ENCODE assay signal across 8 cellular contexts in the genomic region with DNA sequence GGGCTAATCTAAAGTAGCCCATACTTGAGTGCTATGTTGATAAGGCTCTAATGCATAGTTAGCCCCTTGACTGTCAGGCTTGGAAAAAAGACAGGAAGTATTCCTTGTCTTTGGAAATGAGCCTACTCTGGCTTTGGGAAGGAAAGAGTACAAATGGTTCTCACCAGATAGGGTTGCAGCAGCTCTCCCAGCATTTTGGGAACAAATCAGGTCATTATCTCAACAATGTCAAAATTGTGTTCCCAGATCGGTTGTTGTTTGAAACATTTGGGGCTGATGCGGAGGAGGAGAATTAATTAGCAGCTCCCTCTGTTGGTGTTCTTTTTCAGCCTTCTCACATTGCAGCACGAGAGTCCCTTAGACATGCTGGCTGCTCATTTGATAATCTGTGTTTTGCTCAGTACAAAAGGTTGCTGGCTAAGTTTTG. TPM values are rescaled to one million over a fixed set of nuclear protein-coding genes. Genes with fewer than 3 reads are reported as not detected.
DNase-seq lines count a peak whose midpoint lies in the region; ATAC-seq and TF ChIP-seq lines count a peak whose summit lies in the region.

No MANE protein-coding gene starts in this region.

- no peaks in the 10 kb centered on the region for H3K36me3 Mint-ChIP-seq in CD4-positive, alpha-beta T cell (ENCODE audit: low read depth)

- H3K4me1 ChIP-seq in OCI-LY7 (ENCODE audit: insufficient read depth, low read length, poor library complexity, severe bottlenecking) (peaks cover 25% of the 10 kb centered on the region), ovary (ENCODE audit: insufficient read depth) (peaks cover 2% of the 10 kb centered on the region)

- no TSS peak for BruUV-seq in OCI-LY7 (replicated peaks; lab: Mats Ljungman, UMichigan)

- POLR2A ChIA-PET in OCI-LY7 (lab: Charles Lee): interaction anchor here (1.3 to 2.9 kb wide), 2 partner anchors 9 to 22 kb away, joined by 4 to 9 read pairs; no protein-coding TSS in a partner anchor
- POLR2A ChIA-PET in CD4-positive, alpha-beta T cell (lab: Charles Lee): no interaction called here

- peaks cover 20% of the 10 kb centered on the region for H3K27me3 Mint-ChIP-seq in CD4-positive, alpha-beta T cell

- no peak overlapping the region for H3K4me3 Mint-ChIP-seq in CD4-positive, alpha-beta T cell

- TF ChIP-seq CTCF in OCI-LY7 (conservative IDR thresholded peaks at IDR 0.05; ENCODE audit: low read length): peak; percentile 77
- TF ChIP-seq CTCF in fibroblast of pulmonary artery (IDR thresholded peaks at IDR 0.05; ENCODE audit: low read length, missing control alignments): peak; percentile 42
- TF ChIP-seq CTCF in ovary (IDR thresholded peaks at IDR 0.05): peak in 2 of 3 donors; percentile 19 to 39
- no peak for TF ChIP-seq CTCF in CD4-positive, alpha-beta T cell (IDR thresholded peaks at IDR 0.05)

- peak overlapping the region; percentile 41 for H3K4me3 ChIP-seq in OCI-LY7 (ENCODE audit: low read depth, low read length, poor library complexity, severe bottlenecking)
- H3K4me3 ChIP-seq in fibroblast of pulmonary artery (replicated peaks; ENCODE audit: low read depth, low read length): no peak overlapping the region
- H3K4me3 ChIP-seq in ovary: no peak overlapping the region

- H3K9me3 Mint-ChIP-seq in CD4-positive, alpha-beta T cell: no peaks in the 10 kb centered on the region

- no peaks in the 10 kb centered on the region for H4K20me1 ChIP-seq in OCI-LY7 (ENCODE audit: insufficient read depth, low read length)

- H3K27ac Mint-ChIP-seq in CD4-positive, alpha-beta T cell: no peak overlapping the region

- ATAC-seq in GM18502 (IDR thresholded peaks at IDR 0.05; ENCODE audit: poor library complexity, unreplicated experiment): no peak
- no peak for ATAC-seq in CD4-positive, alpha-beta T cell (ENCODE audit: poor library complexity)

- peak overlapping the region; percentile 65 for H3K4me2 ChIP-seq in OCI-LY7 (ENCODE audit: low read length)

- H3K27me3 ChIP-seq in ovary: no peaks in the 10 kb centered on the region
- peaks cover 5% of the 10 kb centered on the region for H3K27me3 ChIP-seq in CD4-positive, alpha-beta T cell (ENCODE audit: control insufficient read depth, insufficient read depth, low read length)

- CTCF ChIA-PET in OCI-LY7 (lab: Charles Lee; ENCODE audit: unreplicated experiment): no interaction called here
- CTCF ChIA-PET in CD4-positive, alpha-beta T cell (lab: Charles Lee): interaction anchor here (0.6 to 2.1 kb wide), 4 partner anchors 9 to 172 kb away, joined by 3 to 10 read pairs (median 4); no protein-coding TSS in a partner anchor

- H3K36me3 ChIP-seq in OCI-LY7 (ENCODE audit: insufficient read depth, low read length) (peaks cover 30% of the 10 kb centered on the region), ovary (no peaks in the 10 kb centered on the region)

- TF ChIP-seq EP300 in ovary (IDR thresholded peaks at IDR 0.05): no peak

- DNase-seq in ELF-1 (ENCODE audit: low read depth, low spot score): peak; percentile 39
- DNase-seq in OCI-LY7 (ENCODE audit: low spot score): peak; percentile 60
- DNase-seq in fibroblast of pulmonary artery (ENCODE audit: low read depth): peak; percentile 69
- peak in 2 of 5 donors; percentile 33 to 54 for DNase-seq in ovary
- DNase-seq in effector CD8-positive, alpha-beta T cell (lab: John Stamatoyannopoulos, UW): no peak
- no peak for DNase-seq in NK-92 treated with Interleukin-12 subunit alpha and Interleukin-12 subunit beta, amount 100 ng/mL, for 24 hours (lab: John Stamatoyannopoulos, UW)
- no peak for DNase-seq in CD4-positive, alpha-beta T cell

- peaks cover 4% of the 10 kb centered on the region; the same call in 1 of the 2 replicates for H3K79me2 ChIP-seq in OCI-LY7 (ENCODE audit: insufficient read depth, low read depth, low read length)

- H3K9me2 ChIP-seq in OCI-LY7 (ENCODE audit: insufficient read depth, low read length): no peaks in the 10 kb centered on the region

- H3K4me1 Mint-ChIP-seq in CD4-positive, alpha-beta T cell (ENCODE audit: low read depth): peaks cover 12% of the 10 kb centered on the region

- H2AFZ ChIP-seq in OCI-LY7 (ENCODE audit: low read length): peak overlapping the region; percentile 59

- intact Hi-C loops in OCI-LY7 (cut with micrococcal nuclease; ENCODE audit: unreplicated experiment): no loop called here
- intact Hi-C loops in ovary (cut with DNase I): no loop called here
- intact Hi-C loops in CD4-positive, alpha-beta T cell (cut with DNase I, micrococcal nuclease): no loop called here

- TF ChIP-seq POLR2A in ovary (IDR thresholded peaks at IDR 0.05): no peak

- H3K9me3 ChIP-seq in OCI-LY7 (ENCODE audit: low read length) (no peaks in the 10 kb centered on the region), ovary (no peaks in the 10 kb centered on the region)
- H3K9me3 ChIP-seq in CD4-positive, alpha-beta T cell (ENCODE audit: control insufficient read depth, low read length): no peaks in the 10 kb centered on the region

- H3K27ac ChIP-seq in OCI-LY7 (ENCODE audit: low read depth, low read length, poor library complexity, severe bottlenecking) (peak overlapping the region; percentile 40), ovary (no peak overlapping the region)
- no peak overlapping the region for H3K27ac ChIP-seq in CD4-positive, alpha-beta T cell (ENCODE audit: low read depth, low read length)

- WGBS in ovary, 3 donors: 0 to 7% (median 6%) methylated on average over 3 of the region's 3 CpGs

RNA-seq across cellular contexts. Expression of gene KANK1, which starts 42.3 kb away (rescaled TPM):
- total RNA-seq in OCI-LY7 (2014; rRNA removed; shearing (Covaris generic)): 16.5 and 18.8 TPM in 2 replicates
- total RNA-seq in OCI-LY7 (2022) (41.0 and 45.8 TPM in 2 replicates), ovary (10 to 100 TPM; 17.3 to 32.7 (median 26.3) TPM)
- 10 to 100 TPM; 23.6 to 46.1 TPM for polyA plus RNA-seq in ovary
- total RNA-seq in CD4-positive, alpha-beta T cell: 1 to 10 TPM; 2.3 to 3.0 TPM

Comparison
In these comparisons a context has a peak if more than half of its experiments do, and no peak if none do; other contexts are left out.
1. DNase-seq: peak in ELF-1 (single experiment), OCI-LY7 (single experiment) and fibroblast of pulmonary artery (single experiment); none in effector CD8-positive, alpha-beta T cell (single experiment), NK-92 treated with Interleukin-12 subunit alpha and Interleukin-12 subunit beta, amount 100 ng/mL, for 24 hours (single experiment) and CD4-positive, alpha-beta T cell (0 of 10).
2. RNA of gene KANK1, which starts 42.3 kb away (total RNA-seq): 16.5 to 45.8 TPM in OCI-LY7 and 17.3 to 32.7 TPM in ovary; 2.3 to 3.0 TPM in CD4-positive, alpha-beta T cell; every median in the first group is over 4 times any median in the second.